18 cellular contexts compared by ENCODE assay signal in genomic region chr2:220674033-220674432, GRCh38.
DNase-seq lines count a peak whose midpoint lies in the region; ATAC-seq and TF ChIP-seq lines count a peak whose summit lies in the region.
"Had no signal": no experiment of that assay in that cellular context is flagged by ENCODE, and none has a peak within 500 bp of the region (broad histone marks: within the 10 kb centered on the region; RNA-seq: fewer than 3 reads in every experiment).

No MANE protein-coding gene starts in this region.

- H3K9ac ChIP-seq in neural progenitor cell, result no peak overlapping the region

- no peaks in the 10 kb centered on the region for H3K27me3 Mint-ChIP-seq in neural progenitor cell (ENCODE audit: insufficient read depth, low read depth)
- no peaks in the 10 kb centered on the region for H3K27me3 Mint-ChIP-seq in endothelial cell (ENCODE audit: unreplicated experiment)

- H3K9me3 Mint-ChIP-seq in neural progenitor cell (peaks cover 8% of the 10 kb centered on the region), endothelial cell (ENCODE audit: unreplicated experiment) (peaks cover 5% of the 10 kb centered on the region)

- no peak overlapping the region for H2AFZ ChIP-seq in neural progenitor cell (replicated peaks)

- H3K4me1 Mint-ChIP-seq in neural progenitor cell, result peaks cover 6% of the 10 kb centered on the region
- H3K4me1 Mint-ChIP-seq in endothelial cell (ENCODE audit: unreplicated experiment), result peaks cover 8% of the 10 kb centered on the region
- H3K4me1 Mint-ChIP-seq: natural killer cell had no signal

- no peak overlapping the region for H3K4me3 ChIP-seq in neural progenitor cell
- no peak overlapping the region for H3K4me3 ChIP-seq in esophagus squamous epithelium
- H3K4me3 ChIP-seq: left ventricle myocardium inferior, suprapubic skin had no signal

- intact Hi-C loops in esophagus squamous epithelium (cut with DNase I), result no loop called here

- no peak overlapping the region for H3K4me2 ChIP-seq in neural progenitor cell

- H4K20me1 ChIP-seq in neural progenitor cell (ENCODE audit: low read depth), result no peaks in the 10 kb centered on the region

- DNase-seq in neural progenitor cell (ENCODE audit: low spot score) (no peak), esophagus squamous epithelium (lab: John Stamatoyannopoulos, UW) (no peak), NCI-H446 treated with DMSO at 0.1 percent for 48 hours (lab: John Stamatoyannopoulos, UW) (no peak), endothelial cell (ENCODE audit: low spot score) (no peak)
- DNase-seq: activated effector memory CD4-positive, alpha-beta T cell treated with Interleukin-2 at 50 U/mL for 16 hours; anterior cingulate cortex; BE2C; dermis blood vessel endothelial cell; KG1; left ventricle myocardium inferior; natural killer cell; NCI-H1436 had no signal

- H3K27ac ChIP-seq in neural progenitor cell (no peak overlapping the region), esophagus squamous epithelium (no peak overlapping the region)
- H3K27ac ChIP-seq: left ventricle myocardium inferior, suprapubic skin, VCaP had no signal

- TF ChIP-seq POLR2A in esophagus squamous epithelium (IDR thresholded peaks at IDR 0.05), result no peak

- peak; percentile 31 for TF ChIP-seq CTCF in neural progenitor cell (IDR thresholded peaks at IDR 0.05)
- TF ChIP-seq CTCF in esophagus squamous epithelium (IDR thresholded peaks at IDR 0.05), result no peak
- TF ChIP-seq CTCF in endothelial cell (IDR thresholded peaks at IDR 0.05; ENCODE audit: unreplicated experiment), result no peak

- WGBS in esophagus squamous epithelium, 2 donors, result 72 to 91% methylated on average over 3 of the region's 3 CpGs

- peaks cover 22% of the 10 kb centered on the region for H3F3A ChIP-seq in neural progenitor cell (ENCODE audit: low read depth)

- H3K4me1 ChIP-seq in neural progenitor cell (peaks cover 8% of the 10 kb centered on the region), esophagus squamous epithelium (no peaks in the 10 kb centered on the region)
- H3K4me1 ChIP-seq: BE2C, suprapubic skin had no signal

- no peaks in the 10 kb centered on the region for H3K27me3 ChIP-seq in neural progenitor cell
- H3K27me3 ChIP-seq in esophagus squamous epithelium, result peaks cover 0 to 3% (median 0%) of the 10 kb centered on the region in 4 donors
- H3K27me3 ChIP-seq: BE2C, suprapubic skin had no signal

- no peaks in the 10 kb centered on the region for H3K36me3 Mint-ChIP-seq in neural progenitor cell
- no peaks in the 10 kb centered on the region for H3K36me3 Mint-ChIP-seq in endothelial cell (ENCODE audit: low read depth, unreplicated experiment)
- H3K36me3 Mint-ChIP-seq: natural killer cell had no signal

- peaks cover 4% of the 10 kb centered on the region for H3K9me3 ChIP-seq in neural progenitor cell (ENCODE audit: low read depth)
- H3K9me3 ChIP-seq in esophagus squamous epithelium, result no peaks in the 10 kb centered on the region
- H3K9me3 ChIP-seq: BE2C, left ventricle myocardium inferior, suprapubic skin had no signal

- H3K27ac Mint-ChIP-seq in neural progenitor cell (no peak overlapping the region), endothelial cell (ENCODE audit: unreplicated experiment) (no peak overlapping the region)
- H3K27ac Mint-ChIP-seq: natural killer cell had no signal

- no peak overlapping the region for H3K4me3 Mint-ChIP-seq in neural progenitor cell
- no peak overlapping the region for H3K4me3 Mint-ChIP-seq in endothelial cell (ENCODE audit: unreplicated experiment)
- H3K4me3 Mint-ChIP-seq: natural killer cell had no signal

- H3K36me3 ChIP-seq in neural progenitor cell, result no peaks in the 10 kb centered on the region
- no peaks in the 10 kb centered on the region for H3K36me3 ChIP-seq in esophagus squamous epithelium
- H3K36me3 ChIP-seq: BE2C, left ventricle myocardium inferior, suprapubic skin had no signal

- H3K79me2 ChIP-seq in neural progenitor cell (ENCODE audit: low read depth), result no peaks in the 10 kb centered on the region

- ATAC-seq in GM18519 (IDR thresholded peaks at IDR 0.05; ENCODE audit: low FRiP score, unreplicated experiment) (peak; percentile 82), GM21717 (IDR thresholded peaks at IDR 0.05; ENCODE audit: unreplicated experiment) (peak; percentile 84), HG03378 (IDR thresholded peaks at IDR 0.05; ENCODE audit: unreplicated experiment) (peak; percentile 66)
- ATAC-seq: natural killer cell, SK-N-SH treated with all-trans-retinoic acid at 6 μM for 48 hours had no signal
